Comparison of ENCODE assay signal across 1 cellular context in genomic region chr22:40967120-40967760, GRCh38.
TF ChIP-seq lines count a peak whose summit lies in the region.

No MANE protein-coding gene starts in this region.

TF ChIP-seq in WTC11, 78 proteins besides CTCF, POLR2A, EP300 and RAD21 (continued from another document):
- TF ChIP-seq CDX4 (CRISPR knock-in tag; IDR thresholded peaks at IDR 0.05; ENCODE audit: borderline replicate concordance), result no peak
- no peak for TF ChIP-seq SP1 (CRISPR knock-in tag; conservative IDR thresholded peaks at IDR 0.05)
- no peak for TF ChIP-seq NFE2L1 (CRISPR knock-in tag; IDR thresholded peaks at IDR 0.05)
- TF ChIP-seq TEAD4 (CRISPR knock-in tag; IDR thresholded peaks at IDR 0.05), result no peak
TF ChIP-seq in WTC11: peak in this region for 0.
